In the genomic region with DNA sequence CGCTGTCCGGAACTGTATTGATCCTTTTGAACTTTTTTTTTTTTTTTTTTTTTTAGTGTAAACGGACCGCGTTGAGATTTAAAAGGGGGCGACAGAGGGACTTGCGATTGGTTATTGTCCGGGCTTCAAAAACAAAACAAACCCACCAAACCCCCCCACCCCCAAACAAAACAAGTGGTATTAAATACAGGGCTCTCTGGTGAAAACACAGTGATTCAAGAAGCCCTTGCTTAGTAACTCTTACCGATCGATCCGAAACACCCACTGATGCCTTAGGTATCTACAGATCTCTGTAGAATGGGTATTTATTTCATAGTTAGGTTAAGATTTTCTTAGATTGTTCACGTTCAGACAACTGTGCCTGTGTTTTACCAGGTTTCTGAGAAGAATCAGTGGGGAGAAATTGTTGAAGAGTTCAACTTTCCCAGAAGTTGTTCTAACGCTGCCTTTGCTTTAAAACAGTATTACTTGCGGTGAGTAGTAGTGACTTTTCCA, we compare ENCODE assay signal across 8 cellular contexts. TPM values are rescaled to one million over a fixed set of nuclear protein-coding genes. Genes with fewer than 3 reads are reported as not detected.
DNase-seq lines count a peak whose midpoint lies in the region; ATAC-seq, FAIRE-seq and TF ChIP-seq lines count a peak whose summit lies in the region.

No MANE protein-coding gene starts in this region.

- H3K4me2 ChIP-seq in A549: peak overlapping the region; percentile 85

- in situ Hi-C loops in GM13977 (cut with MboI; ENCODE audit: low pct_unique_long_range_greater_than_20kb, low sequenced_read_pairs, unreplicated experiment) (loop anchor here (25.0 kb wide), 1 partner anchor 544 kb away; no protein-coding TSS in a partner anchor), transverse colon (cut with MboI; ENCODE audit: low pct_ligation_motif_present in 1 of 4, low pct_unique_long_range_greater_than_20kb in 1 of 4, low sequenced_read_pairs in 3 of 4) (loop anchor here in 1 of 4 donors (25.0 kb wide), 1 partner anchor 656 kb away; no protein-coding TSS in a partner anchor)

- peaks cover 12% of the 10 kb centered on the region for H3K36me3 Mint-ChIP-seq in mesothelial cell of epicardium

- TF ChIP-seq CTCF in A549 (IDR thresholded peaks at IDR 0.05) (no peak), GM13977 (IDR thresholded peaks at IDR 0.05; ENCODE audit: extremely low read depth, insufficient read depth, missing control alignments) (no peak), Peyer's patch (IDR thresholded peaks at IDR 0.05) (no peak), choroid plexus epithelial cell (conservative IDR thresholded peaks at IDR 0.05; ENCODE audit: low read depth, low read length) (no peak), mesothelial cell of epicardium (IDR thresholded peaks at IDR 0.05; ENCODE audit: unreplicated experiment) (no peak), transverse colon (IDR thresholded peaks at IDR 0.05) (no peak)

- H3K4me1 ChIP-seq in A549: peaks cover 28% of the 10 kb centered on the region; the same call in 2 of the 3 replicates
- H3K4me1 ChIP-seq in Peyer's patch: peaks cover 0 to 28% (median 10%) of the 10 kb centered on the region in 4 donors
- peaks cover 21 to 45% (median 32%) of the 10 kb centered on the region in 4 donors for H3K4me1 ChIP-seq in transverse colon

- no peak for ATAC-seq in A549
- no peak for ATAC-seq in GM19452 (IDR thresholded peaks at IDR 0.05; ENCODE audit: unreplicated experiment)

- DNase-seq in A549 (ENCODE audit: low read depth in 1 of 2, low spot score in 1 of 2) (no peak), GM13977 (ENCODE audit: low spot score) (peak; percentile 11), Peyer's patch (peak in 1 of 3 donors; percentile 26), choroid plexus epithelial cell (ENCODE audit: low read depth) (peak; percentile 50), mesothelial cell of epicardium (ENCODE audit: low spot score in 2 of 2, unreplicated experiment in 2 of 2) (no peak), transverse colon (no peak), SHP77 treated with DMSO at 0.1 percent for 48 hours (lab: John Stamatoyannopoulos, UW) (no peak)

- no peaks in the 10 kb centered on the region for H3K9me3 Mint-ChIP-seq in mesothelial cell of epicardium

- H3K4me3 ChIP-seq in A549 (peak overlapping the region; percentile 62), Peyer's patch (peak overlapping the region; percentile 76 to 95 (median 85)), choroid plexus epithelial cell (ENCODE audit: low read depth, low read length) (peak overlapping the region; percentile 84), transverse colon (peak overlapping the region; percentile 57 to 95 (median 92))

- 1% methylated on average over 14 of the region's 14 CpGs for WGBS in A549 (ENCODE audit: missing lambda C conversion rate)
- 0 to 1% methylated on average over 12 to 14 of the region's 14 CpGs for WGBS in transverse colon (ENCODE audit: low coverage in 1 of 2), 2 donors

- H3K9me3 ChIP-seq in A549 (no peaks in the 10 kb centered on the region), Peyer's patch (no peaks in the 10 kb centered on the region), transverse colon (no peaks in the 10 kb centered on the region)

- no peaks in the 10 kb centered on the region for H3K27me3 ChIP-seq in Peyer's patch
- H3K27me3 ChIP-seq in transverse colon: no peaks in the 10 kb centered on the region

- TF ChIP-seq POLR2A in A549 (IDR thresholded peaks at IDR 0.05; ENCODE audit: low read length): no peak
- no peak for TF ChIP-seq POLR2A in Peyer's patch (IDR thresholded peaks at IDR 0.05)
- TF ChIP-seq POLR2A in transverse colon (IDR thresholded peaks at IDR 0.05): no peak

- no peaks in the 10 kb centered on the region for H3K27me3 Mint-ChIP-seq in mesothelial cell of epicardium (ENCODE audit: low read depth)

- POLR2A ChIA-PET in A549 (lab: Yijun Ruan, JAX): interaction anchor here (1.3 kb wide), 1 partner anchor 19 kb away, joined by 3 read pairs; no protein-coding TSS in a partner anchor

- intact Hi-C loops in transverse colon (cut with DNase I; ENCODE audit: low total_unique reads): no loop called here

- H3K36me3 ChIP-seq in Peyer's patch (no peaks in the 10 kb centered on the region), transverse colon (no peaks in the 10 kb centered on the region)

- peak overlapping the region; percentile 95 for H3K27ac Mint-ChIP-seq in mesothelial cell of epicardium

- no peak for TF ChIP-seq RAD21 in A549 (conservative IDR thresholded peaks at IDR 0.05 in 1 of 2, IDR thresholded peaks at IDR 0.05 in 1 of 2)

- FAIRE-seq in A549 (lab: Jason Lieb, UNC): no peak

- TF ChIP-seq EP300 in A549 (IDR thresholded peaks at IDR 0.05) (no peak), transverse colon (IDR thresholded peaks at IDR 0.05; ENCODE audit: low read depth) (no peak)

- CTCF ChIA-PET in A549 (lab: Yijun Ruan, JAX): interaction anchor here (1.9 kb wide), 1 partner anchor 515 kb away, joined by 4 read pairs; a partner anchor contains a TSS

- H3K27ac ChIP-seq in A549 (peak overlapping the region; percentile 98 to 99), Peyer's patch (peak overlapping the region; percentile 99 to 100 (median 100)), transverse colon (peak overlapping the region; percentile 97 to 100 (median 100))

- H3K4me3 Mint-ChIP-seq in mesothelial cell of epicardium: peak overlapping the region; percentile 77

- peaks cover 23% of the 10 kb centered on the region for H3K4me1 Mint-ChIP-seq in mesothelial cell of epicardium

TF ChIP-seq in A549, 52 proteins besides CTCF, POLR2A, EP300 and RAD21:
- TF ChIP-seq MAZ (IDR thresholded peaks at IDR 0.05; ENCODE audit: borderline replicate concordance, low read depth, low read length) (no peak), HOXB13 (CRISPR knock-in tag; IDR thresholded peaks at IDR 0.05; ENCODE audit: low read depth) (no peak), FOSL2 (IDR thresholded peaks at IDR 0.05) (no peak), FOSL2 (CRISPR knock-in tag; IDR thresholded peaks at IDR 0.05) (no peak), HDAC2 (IDR thresholded peaks at IDR 0.05) (no peak), HOXA7 (CRISPR knock-in tag; IDR thresholded peaks at IDR 0.05) (no peak), MAFK (IDR thresholded peaks at IDR 0.05; ENCODE audit: partially characterized antibody) (no peak), JUN (IDR thresholded peaks at IDR 0.05) (no peak), TP53 (CRISPR knock-in tag; IDR thresholded peaks at IDR 0.05) (no peak)
- TF ChIP-seq, protein P1, sequence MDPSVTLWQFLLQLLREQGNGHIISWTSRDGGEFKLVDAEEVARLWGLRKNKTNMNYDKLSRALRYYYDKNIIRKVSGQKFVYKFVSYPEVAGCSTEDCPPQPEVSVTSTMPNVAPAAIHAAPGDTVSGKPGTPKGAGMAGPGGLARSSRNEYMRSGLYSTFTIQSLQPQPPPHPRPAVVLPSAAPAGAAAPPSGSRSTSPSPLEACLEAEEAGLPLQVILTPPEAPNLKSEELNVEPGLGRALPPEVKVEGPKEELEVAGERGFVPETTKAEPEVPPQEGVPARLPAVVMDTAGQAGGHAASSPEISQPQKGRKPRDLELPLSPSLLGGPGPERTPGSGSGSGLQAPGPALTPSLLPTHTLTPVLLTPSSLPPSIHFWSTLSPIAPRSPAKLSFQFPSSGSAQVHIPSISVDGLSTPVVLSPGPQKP (IDR thresholded peaks at IDR 0.05; ENCODE audit: low read depth, low read length): no peak
- TF ChIP-seq, protein P2, sequence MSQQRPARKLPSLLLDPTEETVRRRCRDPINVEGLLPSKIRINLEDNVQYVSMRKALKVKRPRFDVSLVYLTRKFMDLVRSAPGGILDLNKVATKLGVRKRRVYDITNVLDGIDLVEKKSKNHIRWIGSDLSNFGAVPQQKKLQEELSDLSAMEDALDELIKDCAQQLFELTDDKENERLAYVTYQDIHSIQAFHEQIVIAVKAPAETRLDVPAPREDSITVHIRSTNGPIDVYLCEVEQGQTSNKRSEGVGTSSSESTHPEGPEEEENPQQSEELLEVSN (IDR thresholded peaks at IDR 0.05; ENCODE audit: borderline replicate concordance, low read depth): no peak
- TF ChIP-seq, protein P3, sequence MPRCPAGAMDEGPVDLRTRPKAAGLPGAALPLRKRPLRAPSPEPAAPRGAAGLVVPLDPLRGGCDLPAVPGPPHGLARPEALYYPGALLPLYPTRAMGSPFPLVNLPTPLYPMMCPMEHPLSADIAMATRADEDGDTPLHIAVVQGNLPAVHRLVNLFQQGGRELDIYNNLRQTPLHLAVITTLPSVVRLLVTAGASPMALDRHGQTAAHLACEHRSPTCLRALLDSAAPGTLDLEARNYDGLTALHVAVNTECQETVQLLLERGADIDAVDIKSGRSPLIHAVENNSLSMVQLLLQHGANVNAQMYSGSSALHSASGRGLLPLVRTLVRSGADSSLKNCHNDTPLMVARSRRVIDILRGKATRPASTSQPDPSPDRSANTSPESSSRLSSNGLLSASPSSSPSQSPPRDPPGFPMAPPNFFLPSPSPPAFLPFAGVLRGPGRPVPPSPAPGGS (IDR thresholded peaks at IDR 0.05): no peak

RNA-seq across cellular contexts. Expression of a gene that starts 1.4 kb away (rescaled TPM):
- polyA plus RNA-seq in A549 (2011; rRNA removed): 37.7 and 45.9 TPM in 2 replicates
- polyA plus RNA-seq in A549 (2012; cell fraction: cytosol; rRNA removed): 7.3 and 10.4 TPM in 2 replicates
- polyA plus RNA-seq in A549 (2012; cell fraction: nucleus; rRNA removed): 7.6 and 9.3 TPM in 2 replicates
- polyA plus RNA-seq in A549 (2017; fragmentation: RNase III; extraction: RNeasy Plus Mini Kit Qiagen cat#74134 plus additional on column Dnase treatment): 8.4 to 8.7 TPM (median 8.6 TPM) in 3 replicates
- 85.5 and 111 TPM in 2 replicates for polyA minus RNA-seq in A549 (2011; rRNA and poly(A)+ RNA removed)
- 10 to 100 TPM; 32.1 to 46.2 (median 41.5) TPM for total RNA-seq in Peyer's patch
- total RNA-seq in mesothelial cell of epicardium: 57.9 to 67.1 TPM (median 64.3 TPM) in 3 replicates
- 10 to 100 TPM; 22.9 to 39.9 (median 33.8) TPM for total RNA-seq in transverse colon

Comparison
In these comparisons a context has a peak if more than half of its experiments do, and no peak if none do; other contexts are left out.
1. DNase-seq: peak in GM13977 (single experiment) and choroid plexus epithelial cell (single experiment); none in A549 (0 of 2), mesothelial cell of epicardium (0 of 2), transverse colon (single experiment) and SHP77 treated with DMSO at 0.1 percent for 48 hours (single experiment).
2. Peak in every context shown above with its lines, with median percentiles within 50 percentile points of each other: H3K27ac ChIP-seq and H3K4me3 ChIP-seq.